In genomic region chr2:179260224-179260623, GRCh38 we compare ENCODE assay signal across 30 cellular contexts.
"Had no signal": no experiment of that assay in that cellular context is flagged by ENCODE, and none has a peak within 500 bp of the region (broad histone marks: within the 10 kb centered on the region; RNA-seq: fewer than 3 reads in every experiment).

No MANE protein-coding gene starts in this region.

- H3K4me3 Mint-ChIP-seq: activated CD4-positive, alpha-beta T cell treated with anti-CD3 and anti-CD28 coated beads for 36 hours; activated naive CD8-positive, alpha-beta T cell; activated T-cell treated with anti-CD3 and anti-CD28 coated beads, Interleukin-2, amount 50 U/mL, for 72 hours; mesothelial cell of epicardium; stimulated activated memory B cell treated with anti-CD40 and anti-IgM and Interleukin-4, amounts not matched to agents 10 μg/mL and 1 μg/mL and 100 μg/mL, for 72 hours; T-helper 2 cell treated with Interferon-gamma antibody and Interleukin-4, amounts not matched to agents 5 μg/mL and 100 μg/mL, for 36 hours; type B pancreatic cell had no signal

- H3K4me1 ChIP-seq: prostate gland had no signal

- H3K4me2 ChIP-seq: smooth muscle cell had no signal

- DNase-seq: activated CD4-positive, alpha-beta T cell treated with anti-CD3 and anti-CD28 coated beads for 36 hours; activated CD4-positive, alpha-beta T cell treated with anti-CD3 and anti-CD28 coated beads, Interleukin-2, amount 50 U/mL, for 4 hours; activated CD4-positive, CD25-positive, alpha-beta regulatory T cell; activated effector memory CD4-positive, alpha-beta T cell treated with Interleukin-2 at 50 U/mL for 16 hours; activated naive CD4-positive, alpha-beta T cell treated with Interleukin-2 at 50 U/mL for 16 hours; activated T-cell treated with anti-CD3 and anti-CD28 coated beads for 4 hours; activated T-cell treated with anti-CD3 and anti-CD28 coated beads, Interleukin-2, amount 50 U/mL, for 72 hours; caudate nucleus; esophagus squamous epithelium; glutamatergic neuron; islet precursor cell; left colon; naive B cell; ovary; stimulated activated CD4-positive, alpha-beta T cell treated with anti-CD3 and anti-CD28 coated beads, Interleukin-1b, Interleukin-23, amount 100 ng/mL, for 48 hours; stimulated activated CD4-positive, alpha-beta T cell treated with anti-CD3 and anti-CD28 coated beads, Interleukin-4, amount 100 ng/mL, for 4 hours; stimulated activated CD8-positive, alpha-beta memory T cell treated with anti-CD3 and anti-CD28 coated beads, Interleukin-4, amount 100 ng/mL, for 48 hours; T-helper 1 cell; testis had no signal

- H3K9me3 Mint-ChIP-seq: activated T-cell treated with anti-CD3 and anti-CD28 coated beads, Interleukin-2, amount 50 U/mL, for 72 hours; stimulated activated memory B cell treated with anti-CD40 and anti-IgM and Interleukin-4, amounts not matched to agents 10 μg/mL and 1 μg/mL and 100 μg/mL, for 72 hours had no signal

- H3K9me3 ChIP-seq: ascending aorta, esophagus squamous epithelium, ovary, prostate gland, testis, vagina had no signal

- H3K36me3 Mint-ChIP-seq: stimulated activated memory B cell treated with anti-CD40 and anti-IgM and Interleukin-4, amounts not matched to agents 10 μg/mL and 1 μg/mL and 100 μg/mL, for 72 hours had no signal

- H3K27me3 Mint-ChIP-seq: naive B cell; stimulated activated memory B cell treated with anti-CD40 and anti-IgM and Interleukin-4, amounts not matched to agents 10 μg/mL and 1 μg/mL and 100 μg/mL, for 72 hours had no signal

- H3K27ac ChIP-seq: esophagus squamous epithelium, ovary, prostate gland, testis, vagina had no signal

- H3K36me3 ChIP-seq: ascending aorta, esophagus squamous epithelium, ovary, prostate gland, vagina had no signal

- ATAC-seq: activated CD4-positive, alpha-beta T cell treated with anti-CD3 and anti-CD28 coated beads for 36 hours; activated T-cell treated with anti-CD3 and anti-CD28 coated beads, Interleukin-2, amount 50 U/mL, for 72 hours; left colon; stimulated activated memory B cell treated with anti-CD40 and anti-IgM and Interleukin-4, amounts not matched to agents 10 μg/mL and 1 μg/mL and 100 μg/mL, for 72 hours had no signal

- H3K27ac Mint-ChIP-seq: activated CD4-positive, alpha-beta T cell treated with anti-CD3 and anti-CD28 coated beads for 36 hours; activated naive CD8-positive, alpha-beta T cell; activated T-cell treated with anti-CD3 and anti-CD28 coated beads, Interleukin-2, amount 50 U/mL, for 72 hours; mesothelial cell of epicardium; T-helper 2 cell treated with Interferon-gamma antibody and Interleukin-4, amounts not matched to agents 5 μg/mL and 100 μg/mL, for 36 hours; type B pancreatic cell had no signal

- H3K4me3 ChIP-seq: ascending aorta, esophagus squamous epithelium, ovary, prostate gland, smooth muscle cell, testis, vagina had no signal

- FAIRE-seq: endothelial cell of umbilical vein, frontal cortex had no signal

- H3K27me3 ChIP-seq: ascending aorta, esophagus squamous epithelium, ovary, testis, vagina had no signal
